10 cellular contexts compared by ENCODE assay signal in the genomic region with DNA sequence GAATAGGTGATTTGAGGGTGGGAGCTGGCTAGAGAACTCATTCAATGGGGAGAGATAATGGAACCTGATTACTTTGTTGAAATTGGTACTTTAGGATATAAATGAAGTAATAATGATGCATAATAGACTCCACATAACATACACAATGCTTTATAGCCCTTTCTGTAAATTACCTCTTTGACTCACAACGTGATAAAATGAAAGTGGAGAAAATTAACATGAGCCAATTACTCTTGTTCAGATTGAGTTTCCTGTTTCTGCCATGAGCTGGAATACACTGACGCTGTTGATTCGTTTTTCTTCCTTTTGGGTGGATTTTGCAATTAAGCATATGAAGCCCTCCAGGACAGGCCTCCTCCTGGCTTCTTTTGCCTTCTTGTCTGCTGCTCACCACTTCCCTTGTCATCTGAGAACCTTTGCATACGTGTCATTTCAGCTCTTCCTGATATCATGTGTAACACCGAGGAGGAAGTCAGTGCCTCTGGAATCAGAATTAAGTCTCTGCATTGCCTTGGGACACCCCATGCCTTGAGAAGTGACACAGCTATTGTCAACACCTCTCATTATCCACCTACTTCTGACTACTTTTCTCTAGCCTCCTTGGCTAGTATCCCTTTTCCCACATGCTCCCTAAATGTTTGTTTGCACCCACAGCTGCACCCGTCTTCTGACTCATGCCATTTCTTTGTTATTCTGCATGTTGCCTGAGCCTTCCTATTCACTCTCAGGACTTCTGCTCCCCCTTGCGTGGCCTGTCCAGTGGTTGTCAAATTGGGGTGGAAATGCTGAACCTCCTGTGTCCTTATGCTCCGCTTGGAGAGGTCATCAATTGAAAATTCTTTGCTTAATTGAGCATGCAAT.
A peak's percentile ranks its signal among the peaks of the same experiment; 100 is the strongest.
DNase-seq lines count a peak whose midpoint lies in the region; ATAC-seq and TF ChIP-seq lines count a peak whose summit lies in the region.
"Had no signal": no experiment of that assay in that cellular context is flagged by ENCODE, and none has a peak within 500 bp of the region (broad histone marks: within the 10 kb centered on the region; RNA-seq: fewer than 3 reads in every experiment).

No MANE protein-coding gene starts in this region.

- H3K4me1 ChIP-seq in upper lobe of left lung: peaks cover 30 to 80% (median 51%) of the 10 kb centered on the region in 4 donors

- H3K4me3 ChIP-seq in upper lobe of left lung: no peak overlapping the region
- H3K4me3 ChIP-seq: SJSA1 had no signal

- no peak for TF ChIP-seq CTCF in upper lobe of left lung (IDR thresholded peaks at IDR 0.05)

- H3K9me3 ChIP-seq in upper lobe of left lung: no peaks in the 10 kb centered on the region
- H3K9me3 ChIP-seq: SJSA1 had no signal

- no peak for ATAC-seq in activated T-cell treated with anti-CD3 and anti-CD28 coated beads, Interleukin-2, amount 50 U/mL, for 4 hours
- ATAC-seq in upper lobe of left lung (ENCODE audit: low FRiP score in 2 of 2) (peak; percentile 39 to 52), HG02981 (IDR thresholded peaks at IDR 0.05; ENCODE audit: unreplicated experiment) (no peak), GM18870 (IDR thresholded peaks at IDR 0.05; ENCODE audit: unreplicated experiment) (no peak)

- H3K4me3 Mint-ChIP-seq in activated T-cell treated with anti-CD3 and anti-CD28 coated beads, Interleukin-2, amount 50 U/mL, for 4 hours: peak overlapping the region; percentile 2

- peak overlapping the region; percentile 34 to 70 (median 54) for H3K27ac ChIP-seq in upper lobe of left lung
- H3K27ac ChIP-seq: C4-2B, SJSA1 had no signal

- TF ChIP-seq POLR2A in upper lobe of left lung (IDR thresholded peaks at IDR 0.05): peak in 1 of 4 donors; percentile 55

- peaks cover 1% of the 10 kb centered on the region for H3K27me3 Mint-ChIP-seq in activated T-cell treated with anti-CD3 and anti-CD28 coated beads, Interleukin-2, amount 50 U/mL, for 4 hours (ENCODE audit: low read depth)

- WGBS in upper lobe of left lung, 2 donors: 31 to 47% methylated on average over 8 of the region's 8 CpGs

- TF ChIP-seq EP300 in upper lobe of left lung (IDR thresholded peaks at IDR 0.05): no peak

- H3K36me3 ChIP-seq in upper lobe of left lung: no peaks in the 10 kb centered on the region
- H3K36me3 ChIP-seq: SJSA1 had no signal

- H3K27me3 ChIP-seq in upper lobe of left lung: no peaks in the 10 kb centered on the region
- H3K27me3 ChIP-seq: SJSA1 had no signal

- no peaks in the 10 kb centered on the region for H3K36me3 Mint-ChIP-seq in activated T-cell treated with anti-CD3 and anti-CD28 coated beads, Interleukin-2, amount 50 U/mL, for 4 hours (ENCODE audit: insufficient read depth)

- DNase-seq in activated T-cell treated with anti-CD3 and anti-CD28 coated beads, Interleukin-2, amount 50 U/mL, for 4 hours: no peak
- no peak for DNase-seq in activated T-cell treated with anti-CD3 and anti-CD28 coated beads, Interleukin-2, amount 50 U/mL, for 1 hour
- DNase-seq in SW 1271 (lab: John Stamatoyannopoulos, UW): peak; percentile 20 to 51
- peak; percentile 59 for DNase-seq in iris pigment epithelial cell (ENCODE audit: low read depth)
- DNase-seq in upper lobe of left lung: peak in 1 of 2 donors; percentile 34
- no peak for DNase-seq in NK-92 (lab: John Stamatoyannopoulos, UW; ENCODE audit: unreplicated experiment)

- H3K4me1 Mint-ChIP-seq in activated T-cell treated with anti-CD3 and anti-CD28 coated beads, Interleukin-2, amount 50 U/mL, for 4 hours (ENCODE audit: low read depth): peaks cover 3% of the 10 kb centered on the region

- H3K9me3 Mint-ChIP-seq in activated T-cell treated with anti-CD3 and anti-CD28 coated beads, Interleukin-2, amount 50 U/mL, for 4 hours: no peaks in the 10 kb centered on the region

Comparison
In these comparisons a context has a peak if more than half of its experiments do, and no peak if none do; other contexts are left out.
1. ATAC-seq: peak in upper lobe of left lung (2 of 2); none in activated T-cell treated with anti-CD3 and anti-CD28 coated beads, Interleukin-2, amount 50 U/mL, for 4 hours (0 of 2), HG02981 (single experiment) and GM18870 (single experiment).
2. DNase-seq: peak in SW 1271 (2 of 2) and iris pigment epithelial cell (single experiment); none in activated T-cell treated with anti-CD3 and anti-CD28 coated beads, Interleukin-2, amount 50 U/mL, for 4 hours (single experiment), activated T-cell treated with anti-CD3 and anti-CD28 coated beads, Interleukin-2, amount 50 U/mL, for 1 hour (single experiment) and NK-92 (single experiment).